In the genomic region with DNA sequence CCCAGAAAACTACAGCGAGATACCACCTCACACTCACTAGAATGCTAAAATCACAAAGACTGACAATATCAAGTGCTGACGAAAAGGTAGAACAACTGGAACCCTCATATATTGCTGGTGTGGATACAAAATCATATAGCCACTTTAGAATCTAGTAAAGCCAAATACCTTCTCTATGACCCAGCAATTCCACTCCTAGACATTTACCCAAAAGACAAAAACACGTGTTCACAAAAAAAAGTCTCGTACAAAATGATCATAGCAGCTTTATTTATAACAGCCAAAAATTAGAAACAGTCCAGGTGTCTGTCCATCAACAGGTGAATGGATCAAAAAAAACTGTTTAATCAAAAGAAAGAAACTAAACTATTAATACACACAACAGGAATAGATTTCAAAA, we compare ENCODE assay signal across 18 cellular contexts.
DNase-seq lines count a peak whose midpoint lies in the region; ATAC-seq and TF ChIP-seq lines count a peak whose summit lies in the region.
"Had no signal": no experiment of that assay in that cellular context is flagged by ENCODE, and none has a peak within 500 bp of the region (broad histone marks: within the 10 kb centered on the region; RNA-seq: fewer than 3 reads in every experiment).

No MANE protein-coding gene starts in this region.

- H3K27me3 ChIP-seq in heart left ventricle (no peaks in the 10 kb centered on the region), thoracic aorta (replicated peaks; ENCODE audit: insufficient read depth) (no peaks in the 10 kb centered on the region), upper lobe of right lung (no peaks in the 10 kb centered on the region)
- H3K27me3 ChIP-seq: BLaER1 had no signal

- H3K9me3 ChIP-seq in heart left ventricle (no peaks in the 10 kb centered on the region), thoracic aorta (no peaks in the 10 kb centered on the region), upper lobe of right lung (no peaks in the 10 kb centered on the region)

- H3K4me1 ChIP-seq in heart left ventricle (peaks cover 0 to 56% (median 15%) of the 10 kb centered on the region in 12 donors), thoracic aorta (ENCODE audit: control insufficient read depth in 1 of 2, low read depth in 2 of 2) (peaks cover 22 to 52% of the 10 kb centered on the region in 2 donors), upper lobe of right lung (peaks cover 28% of the 10 kb centered on the region)

- peak overlapping the region; percentile 34 to 59 (median 59) for H3K4me3 Mint-ChIP-seq in nephron
- H3K4me3 Mint-ChIP-seq: CD8-positive, alpha-beta memory T cell had no signal

- H3K4me1 Mint-ChIP-seq in nephron = peaks cover 45% of the 10 kb centered on the region

- ATAC-seq in heart left ventricle = no peak
- no peak for ATAC-seq in Right ventricle myocardium inferior
- no peak for ATAC-seq in thoracic aorta (ENCODE audit: insufficient number of reproducible peaks, low FRiP score, low read depth)
- ATAC-seq in upper lobe of right lung = no peak

- peak overlapping the region; percentile 48 to 87 (median 79) for H3K27ac Mint-ChIP-seq in nephron
- H3K27ac Mint-ChIP-seq: CD8-positive, alpha-beta memory T cell had no signal

- H3K36me3 ChIP-seq in heart left ventricle (peaks cover 0 to 3% (median 0%) of the 10 kb centered on the region in 9 donors), thoracic aorta (no peaks in the 10 kb centered on the region), upper lobe of right lung (no peaks in the 10 kb centered on the region)

- H3K27me3 Mint-ChIP-seq in nephron (ENCODE audit: low read depth) = peaks cover 5% of the 10 kb centered on the region

- no peak for DNase-seq in heart left ventricle
- no peak for DNase-seq in Right ventricle myocardium inferior (ENCODE audit: missing footprints)
- no peak for DNase-seq in caudate nucleus (lab: John Stamatoyannopoulos, UW)
- no peak for DNase-seq in thoracic aorta (ENCODE audit: low spot score)
- no peak for DNase-seq in HCEC 1CT
- DNase-seq in NCI-H1694 treated with DMSO at 0.1 percent for 48 hours (lab: John Stamatoyannopoulos, UW) = no peak
- no peak for DNase-seq in upper lobe of right lung
- DNase-seq: CD8-positive, alpha-beta memory T cell; KBM-7; NCI-H1436 treated with DMSO at 0.1 percent for 48 hours; NCI-H2227 treated with DMSO at 0.1 percent for 48 hours; NCI-H524 treated with DMSO at 0.1 percent for 48 hours; OCI-M1; RPMI8226 had no signal

- H3K4me3 ChIP-seq in heart left ventricle (peak overlapping the region in 5 of 12 donors; percentile 58 to 64 (median 61)), thoracic aorta (no peak overlapping the region), upper lobe of right lung (no peak overlapping the region)

- no peak for TF ChIP-seq POLR2A in heart left ventricle (IDR thresholded peaks at IDR 0.05)

- WGBS in heart left ventricle, 4 donors = 91 to 98% (median 96%) methylated on average over 4 of the region's 4 CpGs

- TF ChIP-seq CTCF in heart left ventricle (IDR thresholded peaks at IDR 0.05) (no peak), nephron (IDR thresholded peaks at IDR 0.05; ENCODE audit: unreplicated experiment in 3 of 3) (no peak), thoracic aorta (IDR thresholded peaks at IDR 0.05) (no peak), upper lobe of right lung (IDR thresholded peaks at IDR 0.05) (no peak)

- H3K27ac ChIP-seq in heart left ventricle = peak overlapping the region in 7 of 12 donors; percentile 84 to 98 (median 92)
- peak overlapping the region; percentile 50 for H3K27ac ChIP-seq in caudate nucleus (ENCODE audit: low read depth, low read length)
- H3K27ac ChIP-seq in thoracic aorta = peak overlapping the region; percentile 20 to 96
- no peak overlapping the region for H3K27ac ChIP-seq in upper lobe of right lung
- H3K27ac ChIP-seq: 22Rv1, BLaER1, HL-60 had no signal

- H3K9me3 Mint-ChIP-seq in nephron = peaks cover 26% of the 10 kb centered on the region

- H3K36me3 Mint-ChIP-seq in nephron (ENCODE audit: low read depth) = no peaks in the 10 kb centered on the region

- intact Hi-C loops in heart left ventricle (cut with DNase I) (loop anchor here in 2 of 10 donors (2.0 to 10.0 kb wide), 2 partner anchors 13 to 125 kb away; no protein-coding TSS in a partner anchor), Right ventricle myocardium inferior (cut with DNase I) (loop anchor here (10.0 kb wide), 1 partner anchor 245 kb away; no protein-coding TSS in a partner anchor), upper lobe of right lung (cut with DNase I) (no loop called here)
